ENCODE assay signal across 1 cellular context in genomic region chr5:179485845-179486575, GRCh38.
TF ChIP-seq lines count a peak whose summit lies in the region.

No MANE protein-coding gene starts in this region.

TF ChIP-seq in HepG2, 621 proteins besides CTCF, POLR2A, EP300 and RAD21 (continued from another document):
- TF ChIP-seq, protein P1, sequence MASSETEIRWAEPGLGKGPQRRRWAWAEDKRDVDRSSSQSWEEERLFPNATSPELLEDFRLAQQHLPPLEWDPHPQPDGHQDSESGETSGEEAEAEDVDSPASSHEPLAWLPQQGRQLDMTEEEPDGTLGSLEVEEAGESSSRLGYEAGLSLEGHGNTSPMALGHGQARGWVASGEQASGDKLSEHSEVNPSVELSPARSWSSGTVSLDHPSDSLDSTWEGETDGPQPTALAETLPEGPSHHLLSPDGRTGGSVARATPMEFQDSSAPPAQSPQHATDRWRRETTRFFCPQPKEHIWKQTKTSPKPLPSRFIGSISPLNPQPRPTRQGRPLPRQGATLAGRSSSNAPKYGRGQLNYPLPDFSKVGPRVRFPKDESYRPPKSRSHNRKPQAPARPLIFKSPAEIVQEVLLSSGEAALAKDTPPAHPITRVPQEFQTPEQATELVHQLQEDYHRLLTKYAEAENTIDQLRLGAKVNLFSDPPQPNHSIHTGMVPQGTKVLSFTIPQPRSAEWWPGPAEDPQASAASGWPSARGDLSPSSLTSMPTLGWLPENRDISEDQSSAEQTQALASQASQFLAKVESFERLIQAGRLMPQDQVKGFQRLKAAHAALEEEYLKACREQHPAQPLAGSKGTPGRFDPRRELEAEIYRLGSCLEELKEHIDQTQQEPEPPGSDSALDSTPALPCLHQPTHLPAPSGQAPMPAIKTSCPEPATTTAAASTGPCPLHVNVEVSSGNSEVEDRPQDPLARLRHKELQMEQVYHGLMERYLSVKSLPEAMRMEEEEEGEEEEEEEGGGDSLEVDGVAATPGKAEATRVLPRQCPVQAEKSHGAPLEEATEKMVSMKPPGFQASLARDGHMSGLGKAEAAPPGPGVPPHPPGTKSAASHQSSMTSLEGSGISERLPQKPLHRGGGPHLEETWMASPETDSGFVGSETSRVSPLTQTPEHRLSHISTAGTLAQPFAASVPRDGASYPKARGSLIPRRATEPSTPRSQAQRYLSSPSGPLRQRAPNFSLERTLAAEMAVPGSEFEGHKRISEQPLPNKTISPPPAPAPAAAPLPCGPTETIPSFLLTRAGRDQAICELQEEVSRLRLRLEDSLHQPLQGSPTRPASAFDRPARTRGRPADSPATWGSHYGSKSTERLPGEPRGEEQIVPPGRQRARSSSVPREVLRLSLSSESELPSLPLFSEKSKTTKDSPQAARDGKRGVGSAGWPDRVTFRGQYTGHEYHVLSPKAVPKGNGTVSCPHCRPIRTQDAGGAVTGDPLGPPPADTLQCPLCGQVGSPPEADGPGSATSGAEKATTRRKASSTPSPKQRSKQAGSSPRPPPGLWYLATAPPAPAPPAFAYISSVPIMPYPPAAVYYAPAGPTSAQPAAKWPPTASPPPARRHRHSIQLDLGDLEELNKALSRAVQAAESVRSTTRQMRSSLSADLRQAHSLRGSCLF (CRISPR knock-in tag; IDR thresholded peaks at IDR 0.05; ENCODE audit: borderline replicate concordance) = no peak
- TF ChIP-seq ZNF776 (CRISPR knock-in tag; IDR thresholded peaks at IDR 0.05) (no peak), ZNF782 (CRISPR knock-in tag; IDR thresholded peaks at IDR 0.05; ENCODE audit: borderline replicate concordance) (no peak)
